In genomic region chr1:228407118-228408040, GRCh38 we compare ENCODE assay signal across 8 cellular contexts. TPM values are rescaled to one million over a fixed set of nuclear protein-coding genes. Genes with fewer than 3 reads are reported as not detected.
DNase-seq lines count a peak whose midpoint lies in the region; ATAC-seq, FAIRE-seq and TF ChIP-seq lines count a peak whose summit lies in the region.

No MANE protein-coding gene starts in this region.

- peak overlapping the region; percentile 100 for H3K4me2 ChIP-seq in PC-3 (ENCODE audit: low read length)

- intact Hi-C loops in PC-3 (cut with micrococcal nuclease): loop anchor here (5.0 kb wide), 1 partner anchor 265 kb away; the partner anchor contains the start of gene GUK1

- TSS peak; percentile 66 for BruUV-seq in PC-3 (replicated peaks; lab: Mats Ljungman, UMichigan)

- no peaks in the 10 kb centered on the region for H3K9me2 ChIP-seq in PC-3 (replicated peaks; ENCODE audit: low read length)

- ATAC-seq in PC-3 (peak; percentile 61), HG02763 (IDR thresholded peaks at IDR 0.05; ENCODE audit: unreplicated experiment) (no peak)

- peaks cover 63% of the 10 kb centered on the region for H3K79me2 ChIP-seq in PC-3 (ENCODE audit: low read length)

- H3F3A ChIP-seq in PC-3 (ENCODE audit: low read length, unreplicated experiment): no peaks in the 10 kb centered on the region

- FAIRE-seq in urothelium cell line (lab: Jason Lieb, UNC): no peak

- peak overlapping the region; percentile 94 for H2AFZ ChIP-seq in PC-3 (ENCODE audit: low read length)

- POLR2A ChIA-PET in PC-3 (lab: Charles Lee; ENCODE audit: unreplicated experiment): interaction anchor here (0.6 to 0.7 kb wide), 4 partner anchors 8 to 1593 kb away, joined by 3 to 28 read pairs (median 12); no protein-coding TSS in a partner anchor

- H3K4me3 ChIP-seq in GM12864 (ENCODE audit: low read depth, low read length): peak overlapping the region; percentile 96
- H3K4me3 ChIP-seq in PC-3 (ENCODE audit: low read length): peak overlapping the region; percentile 98
- peak overlapping the region; percentile 77 for H3K4me3 ChIP-seq in fibroblast of mammary gland (ENCODE audit: control insufficient read depth, low read depth, low read length)
- H3K4me3 ChIP-seq in retinal pigment epithelial cell (ENCODE audit: low read length): peak overlapping the region; percentile 79

- peaks cover 7% of the 10 kb centered on the region; the same call in 1 of the 2 replicates for H3K36me3 ChIP-seq in PC-3 (ENCODE audit: low read depth, low read length)

- H3K9ac ChIP-seq in PC-3 (ENCODE audit: low read length): peak overlapping the region; percentile 75

- 0 out of 2 replicates have a peak overlapping the region, but pooled peaks have one; percentile 19 for H3K27ac ChIP-seq in PC-3 (ENCODE audit: low read length)

- DNase-seq in GM12864 (ENCODE audit: low read depth): no peak
- DNase-seq in PC-3: no peak
- DNase-seq in fibroblast of mammary gland (ENCODE audit: low read depth): no peak
- no peak for DNase-seq in retinal pigment epithelial cell (ENCODE audit: low read depth)
- DNase-seq in HuH-7 (ENCODE audit: low spot score): no peak
- DNase-seq in Ammon's horn (ENCODE audit: low spot score): no peak
- no peak for DNase-seq in urothelium cell line (ENCODE audit: low spot score)

- TF ChIP-seq CTCF in GM12864 (IDR thresholded peaks at IDR 0.05; ENCODE audit: low read depth, low read length, missing control alignments) (no peak), PC-3 (conservative IDR thresholded peaks at IDR 0.05; ENCODE audit: low read depth, low read length) (no peak), fibroblast of mammary gland (conservative IDR thresholded peaks at IDR 0.05; ENCODE audit: control insufficient read depth, insufficient read depth, low read depth, low read length) (no peak), retinal pigment epithelial cell (conservative IDR thresholded peaks at IDR 0.05; ENCODE audit: low read depth, low read length) (no peak)

- CTCF ChIA-PET in PC-3 (lab: Charles Lee): interaction anchor here (0.7 kb wide), 2 partner anchors 14 to 25 kb away, joined by 3 to 17 read pairs; no protein-coding TSS in a partner anchor

- no peaks in the 10 kb centered on the region for H3K27me3 ChIP-seq in PC-3 (ENCODE audit: low read length)

- peaks cover 28% of the 10 kb centered on the region for H3K4me1 ChIP-seq in PC-3 (ENCODE audit: insufficient read depth, low read length)

- H4K20me1 ChIP-seq in PC-3 (ENCODE audit: low read length): peaks cover 33% of the 10 kb centered on the region

- H3K9me3 ChIP-seq in PC-3 (ENCODE audit: low read length): no peaks in the 10 kb centered on the region

RNA-seq across cellular contexts. Expression of gene TRIM11, which starts 0.7 kb away (rescaled TPM):
- total RNA-seq in PC-3 (2014; rRNA removed): 48.3 and 94.6 TPM in 2 replicates

RNA-seq across cellular contexts. Expression of gene TRIM17, which starts 9.3 kb away (rescaled TPM):
- total RNA-seq in PC-3 (2014; rRNA removed): not detected in 2 replicates
